ENCODE assay signal across 9 cellular contexts in genomic region chr10:133356953-133357292, GRCh38. TPM values are rescaled to one million over a fixed set of nuclear protein-coding genes. Genes with fewer than 3 reads are reported as not detected.
A peak's percentile ranks its signal among the peaks of the same experiment; 100 is the strongest.
DNase-seq lines count a peak whose midpoint lies in the region; ATAC-seq and TF ChIP-seq lines count a peak whose summit lies in the region.
"Had no signal": no experiment of that assay in that cellular context is flagged by ENCODE, and none has a peak within 500 bp of the region (broad histone marks: within the 10 kb centered on the region; RNA-seq: fewer than 3 reads in every experiment).

No MANE protein-coding gene starts in this region.

- no peaks in the 10 kb centered on the region for H3K27me3 Mint-ChIP-seq in chondrocyte (ENCODE audit: low read depth)

- H3K4me1 Mint-ChIP-seq in chondrocyte (ENCODE audit: low read depth), result no peaks in the 10 kb centered on the region

- peaks cover 5% of the 10 kb centered on the region for H3K36me3 Mint-ChIP-seq in chondrocyte (ENCODE audit: low read depth)

- peak; percentile 2 for ATAC-seq in HG03025 (IDR thresholded peaks at IDR 0.05; ENCODE audit: low FRiP score, unreplicated experiment)
- no peak for ATAC-seq in HG02798 (IDR thresholded peaks at IDR 0.05; ENCODE audit: poor library complexity, unreplicated experiment)
- ATAC-seq in HG02610 (IDR thresholded peaks at IDR 0.05; ENCODE audit: unreplicated experiment), result no peak

- peak overlapping the region; percentile 54 for H3K27ac Mint-ChIP-seq in chondrocyte (ENCODE audit: unreplicated experiment)

- no peak overlapping the region for H3K27ac ChIP-seq in muscle layer of colon (ENCODE audit: low read depth, low read length)

- CTCF ChIA-PET in AG04449 (lab: Yijun Ruan, JAX), result interaction anchor here (1.2 to 4.5 kb wide), 3 partner anchors 25 to 42 kb away, joined by 3 to 25 read pairs (median 4); no protein-coding TSS in a partner anchor

- H3K4me1 ChIP-seq in muscle layer of colon (ENCODE audit: insufficient read depth, low read length), result peaks cover 6% of the 10 kb centered on the region

- peaks cover 0 to 34% of the 10 kb centered on the region in 2 donors for H3K27me3 ChIP-seq in muscle layer of colon (ENCODE audit: control insufficient read depth in 1 of 2, insufficient read depth in 2 of 2, low read length in 2 of 2)

- peak overlapping the region; percentile 72 for H3K4me3 Mint-ChIP-seq in chondrocyte (ENCODE audit: unreplicated experiment)

- H3K9ac ChIP-seq in muscle layer of colon (ENCODE audit: low read length), result no peak overlapping the region

- no peaks in the 10 kb centered on the region for H3K36me3 ChIP-seq in muscle layer of colon (ENCODE audit: insufficient read depth, low read length)

- no peak for TF ChIP-seq CTCF in AG04449 (IDR thresholded peaks at IDR 0.05; ENCODE audit: insufficient read depth, low read length, missing control alignments)
- no peak for TF ChIP-seq CTCF in chondrocyte (IDR thresholded peaks at IDR 0.05)

- DNase-seq in AG04449 (ENCODE audit: low read depth, low spot score) (no peak), chondrocyte (ENCODE audit: low spot score) (no peak), HT-29 (ENCODE audit: low spot score) (no peak), NCI-H345 (lab: John Stamatoyannopoulos, UW) (no peak)
- DNase-seq: NCI-H2029 had no signal

- H3K4me3 ChIP-seq in AG04449 (ENCODE audit: low read depth, low read length) (peak overlapping the region; percentile 64), muscle layer of colon (ENCODE audit: low read depth in 1 of 2, low read length in 2 of 2) (peak overlapping the region; percentile 18 to 47)

- no peaks in the 10 kb centered on the region for H3K9me3 Mint-ChIP-seq in chondrocyte (ENCODE audit: low read depth)

- POLR2A ChIA-PET in AG04449 (lab: Yijun Ruan, JAX), result no interaction called here

- no peaks in the 10 kb centered on the region for H3K9me3 ChIP-seq in muscle layer of colon (ENCODE audit: low read length)

RNA-seq across cellular contexts. Expression of gene FUOM, which starts 0.9 kb away (rescaled TPM):
- 29.9 to 34.4 TPM (median 32.2 TPM) in 3 replicates for total RNA-seq in chondrocyte
- total RNA-seq in HT-29 (2014; rRNA removed; shearing (Covaris generic)), result 59.7 and 60.8 TPM in 2 replicates

RNA-seq across cellular contexts. Expression of gene PRAP1, which starts 9.8 kb away (rescaled TPM):
- total RNA-seq in chondrocyte, result not detected in 3 replicates
- total RNA-seq in HT-29 (2014; rRNA removed; shearing (Covaris generic)), result 25.0 and 36.5 TPM in 2 replicates

RNA-seq across cellular contexts. Expression of gene ECHS1, which starts 16.2 kb away (rescaled TPM):
- 57.6 to 67.8 TPM (median 58.9 TPM) in 3 replicates for total RNA-seq in chondrocyte
- 160 and 179 TPM in 2 replicates for total RNA-seq in HT-29 (2014; rRNA removed; shearing (Covaris generic))

RNA-seq across cellular contexts. Expression of gene CALY, which starts 20.2 kb away (rescaled TPM):
- 7.3 to 13.5 TPM (median 8.9 TPM) in 3 replicates for total RNA-seq in chondrocyte
- total RNA-seq in HT-29 (2014; rRNA removed; shearing (Covaris generic)), result not detected in 2 replicates

RNA-seq across cellular contexts. Expression of gene PAOX, which starts 22.1 kb away (rescaled TPM):
- total RNA-seq in chondrocyte, result 5.9 to 7.6 TPM (median 6.3 TPM) in 3 replicates
- 4.7 and 5.6 TPM in 2 replicates for total RNA-seq in HT-29 (2014; rRNA removed; shearing (Covaris generic))

Comparison
In these comparisons a context has a peak if more than half of its experiments do, and no peak if none do; other contexts are left out.
1. RNA of gene PRAP1, which starts 9.8 kb away (total RNA-seq): 25.0 to 36.5 TPM in HT-29; not detected in chondrocyte; every median in the first group is over 10 times any median in the second.